Comparison of ENCODE assay signal across 22 cellular contexts in genomic region chr4:182216005-182216404, GRCh38. TPM values are rescaled to one million over a fixed set of nuclear protein-coding genes. Genes with fewer than 3 reads are reported as not detected.
DNase-seq lines count a peak whose midpoint lies in the region; ATAC-seq, FAIRE-seq and TF ChIP-seq lines count a peak whose summit lies in the region.
"Had no signal": no experiment of that assay in that cellular context is flagged by ENCODE, and none has a peak within 500 bp of the region (broad histone marks: within the 10 kb centered on the region; RNA-seq: fewer than 3 reads in every experiment).

No MANE protein-coding gene starts in this region.

- H3K36me3 Mint-ChIP-seq in astrocyte (ENCODE audit: low read depth, unreplicated experiment) = no peaks in the 10 kb centered on the region
- no peaks in the 10 kb centered on the region for H3K36me3 Mint-ChIP-seq in chondrocyte (ENCODE audit: low read depth)
- H3K36me3 Mint-ChIP-seq: CD4-positive, CD25-positive, alpha-beta regulatory T cell; CD8-positive, alpha-beta memory T cell had no signal

- H3K36me3 ChIP-seq in astrocyte (ENCODE audit: insufficient read depth, low read length) (no peaks in the 10 kb centered on the region), mesendoderm (ENCODE audit: control insufficient read depth, insufficient read depth, low read length) (no peaks in the 10 kb centered on the region), gastroesophageal sphincter (no peaks in the 10 kb centered on the region)

- H2AFZ ChIP-seq in astrocyte (ENCODE audit: low read depth, low read length) = no peak overlapping the region

- DNase-seq in SW480 (ENCODE audit: low spot score) (peak; percentile 0), astrocyte (ENCODE audit: low read depth) (peak; percentile 84), mesendoderm (no peak), chondrocyte (ENCODE audit: low spot score) (no peak)
- DNase-seq in activated CD4-positive, alpha-beta T cell treated with anti-CD3 and anti-CD28 coated beads, Interleukin-2, amount 50 U/mL, for 1 hour = no peak
- DNase-seq: ACHN; BE2C; C1 segment of cervical spinal cord; CD4-positive, CD25-positive, alpha-beta regulatory T cell; CD8-positive, alpha-beta memory T cell; COR-L47; DMS 273 treated with DMSO at 0.1 percent for 48 hours; DMS53; DND-41; EL; H9 had no signal

- no peak overlapping the region for H2BK15ac ChIP-seq in mesendoderm (replicated peaks; ENCODE audit: low read depth)

- H3K27me3 Mint-ChIP-seq in astrocyte (ENCODE audit: low read depth, unreplicated experiment) = no peaks in the 10 kb centered on the region
- H3K27me3 Mint-ChIP-seq in chondrocyte (ENCODE audit: low read depth) = no peaks in the 10 kb centered on the region
- H3K27me3 Mint-ChIP-seq: CD4-positive, CD25-positive, alpha-beta regulatory T cell; CD8-positive, alpha-beta memory T cell had no signal

- H4K20me1 ChIP-seq in astrocyte (ENCODE audit: insufficient read depth, low read length) = no peaks in the 10 kb centered on the region

- H3K79me2 ChIP-seq in astrocyte (ENCODE audit: insufficient read depth, low read length) = peaks cover 40% of the 10 kb centered on the region
- H3K79me2 ChIP-seq in mesendoderm (ENCODE audit: control insufficient read depth, insufficient read depth, low read length) = no peaks in the 10 kb centered on the region

- no peak overlapping the region for H3K9ac ChIP-seq in astrocyte (ENCODE audit: low read length)
- H3K9ac ChIP-seq in mesendoderm (ENCODE audit: low read length) = no peak overlapping the region

- H2BK120ac ChIP-seq in mesendoderm (ENCODE audit: low read depth, low read length) = no peak overlapping the region

- TF ChIP-seq CTCF in astrocyte (IDR thresholded peaks at IDR 0.05; ENCODE audit: insufficient read depth, low read depth, low read length) (no peak), chondrocyte (IDR thresholded peaks at IDR 0.05) (no peak), gastroesophageal sphincter (IDR thresholded peaks at IDR 0.05) (no peak)

- no peak overlapping the region for H2AK5ac ChIP-seq in mesendoderm (ENCODE audit: low read length)

- H3K4me1 ChIP-seq in astrocyte (ENCODE audit: insufficient read depth, low read length) = peaks cover 14% of the 10 kb centered on the region
- peaks cover 9% of the 10 kb centered on the region for H3K4me1 ChIP-seq in mesendoderm (ENCODE audit: control insufficient read depth, low read depth, low read length)
- H3K4me1 ChIP-seq in gastroesophageal sphincter = no peaks in the 10 kb centered on the region

- peak overlapping the region; percentile 29 for H3K18ac ChIP-seq in mesendoderm (ENCODE audit: low read length)

- H3K9me3 ChIP-seq in astrocyte (ENCODE audit: insufficient read depth, low read depth, low read length) = no peaks in the 10 kb centered on the region
- no peaks in the 10 kb centered on the region for H3K9me3 ChIP-seq in gastroesophageal sphincter
- H3K9me3 ChIP-seq: BE2C had no signal

- H3K23ac ChIP-seq in mesendoderm (ENCODE audit: low read length) = no peak overlapping the region

- peaks cover 39% of the 10 kb centered on the region for H3K4me1 Mint-ChIP-seq in astrocyte (ENCODE audit: low read depth, unreplicated experiment)
- peaks cover 31% of the 10 kb centered on the region for H3K4me1 Mint-ChIP-seq in chondrocyte (ENCODE audit: low read depth)
- H3K4me1 Mint-ChIP-seq: CD4-positive, CD25-positive, alpha-beta regulatory T cell; CD8-positive, alpha-beta memory T cell had no signal

- H2BK5ac ChIP-seq in mesendoderm (ENCODE audit: low read length) = no peak overlapping the region

- H3K4me2 ChIP-seq in astrocyte (ENCODE audit: low read length) (no peak overlapping the region), mesendoderm (ENCODE audit: low read length) (no peak overlapping the region)

- no peak for ATAC-seq in GM18502 (IDR thresholded peaks at IDR 0.05; ENCODE audit: poor library complexity, unreplicated experiment)
- no peak for ATAC-seq in gastroesophageal sphincter
- ATAC-seq: GM12878 had no signal

- WGBS in mesendoderm (ENCODE audit: extremely low coverage, insufficient coverage, low lambda C conversion rate) = no CpG with 5 or more reads among the region's 5 CpGs
- 73 to 100% methylated on average over 3 to 5 of the region's 5 CpGs for WGBS in gastroesophageal sphincter (ENCODE audit: low coverage in 1 of 2), 2 donors

- no peak overlapping the region for H3K56ac ChIP-seq in mesendoderm (ENCODE audit: low read length)

- no peak overlapping the region for H4K8ac ChIP-seq in mesendoderm (ENCODE audit: low read depth, low read length)

- H3K4me3 Mint-ChIP-seq in astrocyte (ENCODE audit: unreplicated experiment) (no peak overlapping the region), chondrocyte (ENCODE audit: unreplicated experiment) (no peak overlapping the region)
- H3K4me3 Mint-ChIP-seq: CD8-positive, alpha-beta memory T cell; H9 had no signal

- H3K9me3 Mint-ChIP-seq in astrocyte (ENCODE audit: unreplicated experiment) = no peaks in the 10 kb centered on the region
- no peaks in the 10 kb centered on the region for H3K9me3 Mint-ChIP-seq in chondrocyte (ENCODE audit: low read depth)
- H3K9me3 Mint-ChIP-seq: H9 had no signal

- H3K4me3 ChIP-seq in astrocyte (ENCODE audit: insufficient read depth, low read depth, low read length) (no peak overlapping the region), mesendoderm (ENCODE audit: low read length) (no peak overlapping the region), gastroesophageal sphincter (no peak overlapping the region)
- H3K4me3 ChIP-seq: GM12878 had no signal

- H3K79me1 ChIP-seq in mesendoderm (ENCODE audit: low read length) = peaks cover 6% of the 10 kb centered on the region

- H3K27ac Mint-ChIP-seq in astrocyte (ENCODE audit: unreplicated experiment) (peak overlapping the region; percentile 53), chondrocyte (ENCODE audit: unreplicated experiment) (no peak overlapping the region)
- H3K27ac Mint-ChIP-seq: CD4-positive, CD25-positive, alpha-beta regulatory T cell; CD8-positive, alpha-beta memory T cell had no signal

- FAIRE-seq in astrocyte (lab: Jason Lieb, UNC) = no peak
- FAIRE-seq: A204.1, GM12878, GM19239, H1 had no signal

- no peak for TF ChIP-seq EP300 in gastroesophageal sphincter (IDR thresholded peaks at IDR 0.05)

- H3K27me3 ChIP-seq in astrocyte (ENCODE audit: insufficient read depth, low read length) = no peaks in the 10 kb centered on the region
- no peaks in the 10 kb centered on the region for H3K27me3 ChIP-seq in mesendoderm (ENCODE audit: insufficient read depth, low read length, poor library complexity)
- no peaks in the 10 kb centered on the region for H3K27me3 ChIP-seq in gastroesophageal sphincter
- H3K27me3 ChIP-seq: BE2C had no signal

- peak overlapping the region; percentile 12 for H3K4ac ChIP-seq in mesendoderm (ENCODE audit: low read depth, low read length)

- H3K27ac ChIP-seq in astrocyte (ENCODE audit: low read depth, low read length) = peak overlapping the region; percentile 38
- H3K27ac ChIP-seq in mesendoderm (ENCODE audit: low read depth, low read length) = no peak overlapping the region
- H3K27ac ChIP-seq in gastroesophageal sphincter = no peak overlapping the region

- no peak for TF ChIP-seq POLR2A in gastroesophageal sphincter (IDR thresholded peaks at IDR 0.05)

- H4K5ac ChIP-seq in mesendoderm (ENCODE audit: low read length) = no peak overlapping the region

RNA-seq across cellular contexts. Expression of gene TENM3, which starts 27.2 kb away (rescaled TPM):
- total RNA-seq in astrocyte = 127 TPM in 2 replicates
- polyA plus RNA-seq in mesendoderm (2013, experiment 1 of 2) = 20.7 TPM
- 20.5 TPM for polyA plus RNA-seq in mesendoderm (2013, experiment 2 of 2)
- total RNA-seq in chondrocyte = 87.0 to 135 TPM (median 87.6 TPM) in 3 replicates
- 10 to 100 TPM in 2 of 4 donors, 1 to 10 TPM in 2; 8.2 to 39.9 (median 15.8) TPM for total RNA-seq in gastroesophageal sphincter
- total RNA-seq: CD4-positive, CD25-positive, alpha-beta regulatory T cell; CD8-positive, alpha-beta memory T cell had no signal
- polyA plus RNA-seq: CD4-positive, CD25-positive, alpha-beta regulatory T cell; CD8-positive, alpha-beta memory T cell had no signal

Comparison
In these comparisons a context has a peak if more than half of its experiments do, and no peak if none do; other contexts are left out.
1. DNase-seq: peak in SW480 (single experiment) and astrocyte (single experiment); none in mesendoderm (single experiment), chondrocyte (single experiment) and activated CD4-positive, alpha-beta T cell treated with anti-CD3 and anti-CD28 coated beads, Interleukin-2, amount 50 U/mL, for 1 hour (single experiment).